ENCODE assay signal across 12 cellular contexts in genomic region chr20:24949756-24950127, GRCh38. TPM values are rescaled to one million over a fixed set of nuclear protein-coding genes. Genes with fewer than 3 reads are reported as not detected.
DNase-seq lines count a peak whose midpoint lies in the region; ATAC-seq and TF ChIP-seq lines count a peak whose summit lies in the region.
"Had no signal": no experiment of that assay in that cellular context is flagged by ENCODE, and none has a peak within 500 bp of the region (broad histone marks: within the 10 kb centered on the region; RNA-seq: fewer than 3 reads in every experiment).

No MANE protein-coding gene starts in this region.

- H3K36me3 Mint-ChIP-seq in endodermal cell (ENCODE audit: low read depth): no peaks in the 10 kb centered on the region
- peaks cover 31 to 32% of the 10 kb centered on the region in 2 donors for H3K36me3 Mint-ChIP-seq in stimulated activated naive B cell treated with anti-CD40 and anti-IgM and Interleukin-4, amounts not matched to agents 10 μg/mL and 1 μg/mL and 100 μg/mL, for 72 hours

- H3K9ac ChIP-seq in endodermal cell (ENCODE audit: extremely low read depth, low read length, poor library complexity, severe bottlenecking): no peak overlapping the region

- H3K27ac Mint-ChIP-seq in endodermal cell: no peak overlapping the region
- H3K27ac Mint-ChIP-seq in stimulated activated naive B cell treated with anti-CD40 and anti-IgM and Interleukin-4, amounts not matched to agents 10 μg/mL and 1 μg/mL and 100 μg/mL, for 72 hours: peak overlapping the region; percentile 84

- H3K27ac ChIP-seq in endodermal cell (ENCODE audit: low read depth, low read length): no peak overlapping the region

- no peaks in the 10 kb centered on the region for H3K4me1 Mint-ChIP-seq in endodermal cell
- peaks cover 25 to 43% of the 10 kb centered on the region in 2 donors for H3K4me1 Mint-ChIP-seq in stimulated activated naive B cell treated with anti-CD40 and anti-IgM and Interleukin-4, amounts not matched to agents 10 μg/mL and 1 μg/mL and 100 μg/mL, for 72 hours

- H3K27me3 ChIP-seq in endodermal cell (ENCODE audit: control insufficient read depth, insufficient read depth, low read length, poor library complexity, severe bottlenecking): no peaks in the 10 kb centered on the region

- no peak overlapping the region for H3K4me3 ChIP-seq in endodermal cell (ENCODE audit: low read length)

- H3K27me3 Mint-ChIP-seq in endodermal cell (ENCODE audit: insufficient read depth): peaks cover 25% of the 10 kb centered on the region
- peaks cover 21 to 31% of the 10 kb centered on the region in 2 donors for H3K27me3 Mint-ChIP-seq in stimulated activated naive B cell treated with anti-CD40 and anti-IgM and Interleukin-4, amounts not matched to agents 10 μg/mL and 1 μg/mL and 100 μg/mL, for 72 hours

- WGBS in endodermal cell (ENCODE audit: insufficient coverage in 1 of 2, insufficient read length in 1 of 2), 2 experiments: 74 to 76% methylated on average over 4 to 6 of the region's 6 CpGs

- DNase-seq in SIG-M5 treated with dmso at 0.1 percent for 504 hours (lab: John Stamatoyannopoulos, UW; ENCODE audit: unreplicated experiment): peak; percentile 15
- DNase-seq in SIG-M5 (lab: John Stamatoyannopoulos, UW): no peak
- peak; percentile 29 for DNase-seq in RPMI8226
- DNase-seq in endodermal cell: peak; percentile 51
- no peak for DNase-seq in stimulated activated naive B cell treated with anti-CD40 and anti-IgM and Interleukin-4, amounts not matched to agents 10 μg/mL and 1 μg/mL and 100 μg/mL, for 72 hours
- DNase-seq: cortex of kidney had no signal

- no peak for TF ChIP-seq CTCF in endodermal cell (conservative IDR thresholded peaks at IDR 0.05)

- peaks cover 22% of the 10 kb centered on the region for H3K9me3 Mint-ChIP-seq in endodermal cell
- H3K9me3 Mint-ChIP-seq in stimulated activated naive B cell treated with anti-CD40 and anti-IgM and Interleukin-4, amounts not matched to agents 10 μg/mL and 1 μg/mL and 100 μg/mL, for 72 hours: peaks cover 20 to 27% of the 10 kb centered on the region in 2 donors

- H3K36me3 ChIP-seq in endodermal cell (ENCODE audit: control insufficient read depth, insufficient read depth, low read length): no peaks in the 10 kb centered on the region

- no peak overlapping the region for H3K4me3 Mint-ChIP-seq in endodermal cell
- H3K4me3 Mint-ChIP-seq in stimulated activated naive B cell treated with anti-CD40 and anti-IgM and Interleukin-4, amounts not matched to agents 10 μg/mL and 1 μg/mL and 100 μg/mL, for 72 hours: peak overlapping the region; percentile 66 to 82

- peak; percentile 28 to 63 for ATAC-seq in stimulated activated naive B cell treated with anti-CD40 and anti-IgM and Interleukin-4, amounts not matched to agents 10 μg/mL and 1 μg/mL and 100 μg/mL, for 72 hours (replicated peaks)
- ATAC-seq in GM21786 (IDR thresholded peaks at IDR 0.05; ENCODE audit: unreplicated experiment): no peak
- no peak for ATAC-seq in GM19328 (IDR thresholded peaks at IDR 0.05; ENCODE audit: unreplicated experiment)
- no peak for ATAC-seq in GM21825 (IDR thresholded peaks at IDR 0.05; ENCODE audit: unreplicated experiment)

- no peaks in the 10 kb centered on the region for H3K9me3 ChIP-seq in endodermal cell (ENCODE audit: control insufficient read depth, low read length)

- H3K4me1 ChIP-seq in endodermal cell (ENCODE audit: control insufficient read depth, insufficient read depth, low read length): no peaks in the 10 kb centered on the region

RNA-seq across cellular contexts. Expression of gene CST7, which starts 0.7 kb away (rescaled TPM):
- total RNA-seq in endodermal cell: not detected
- polyA plus RNA-seq in endodermal cell (2013, experiment 1 of 2): not detected
- not detected for polyA plus RNA-seq in endodermal cell (2013, experiment 2 of 2)
- total RNA-seq: H1, HT-29, renal cortical epithelial cell had no signal
- polyA plus RNA-seq: H1 had no signal

RNA-seq across cellular contexts. Expression of gene APMAP, which starts 42.8 kb away (rescaled TPM):
- total RNA-seq in endodermal cell: 10 to 100 TPM; 60.2 to 65.6 TPM
- 76.8 TPM for polyA plus RNA-seq in endodermal cell (2013, experiment 1 of 2)
- polyA plus RNA-seq in endodermal cell (2013, experiment 2 of 2): 70.0 TPM

Comparison
In these comparisons a context has a peak if more than half of its experiments do, and no peak if none do; other contexts are left out.
1. DNase-seq: peak in SIG-M5 treated with dmso at 0.1 percent for 504 hours (single experiment), RPMI8226 (single experiment) and endodermal cell (single experiment); none in SIG-M5 (single experiment) and stimulated activated naive B cell treated with anti-CD40 and anti-IgM and Interleukin-4, amounts not matched to agents 10 μg/mL and 1 μg/mL and 100 μg/mL, for 72 hours (single experiment).
2. ATAC-seq: peak in stimulated activated naive B cell treated with anti-CD40 and anti-IgM and Interleukin-4, amounts not matched to agents 10 μg/mL and 1 μg/mL and 100 μg/mL, for 72 hours (2 of 2); none in GM21786 (single experiment), GM19328 (single experiment) and GM21825 (single experiment).